ENCODE assay signal across 7 cellular contexts in genomic region chr18:26468931-26469340, GRCh38.
A peak's percentile ranks its signal among the peaks of the same experiment; 100 is the strongest.
DNase-seq lines count a peak whose midpoint lies in the region; ATAC-seq and TF ChIP-seq lines count a peak whose summit lies in the region.

No MANE protein-coding gene starts in this region.

- H2BK20ac ChIP-seq in H9 (ENCODE audit: low read depth, low read length, poor library complexity, severe bottlenecking), result no peak overlapping the region

- CTCF ChIA-PET in WTC11 (lab: Charles Lee), result interaction anchor here (0.6 to 2.5 kb wide), 34 partner anchors 10 to 1584 kb away, joined by 3 to 28 read pairs (median 3); partner anchors contain the start of gene KCTD1

- WGBS in H9 (ENCODE audit: extremely low coverage, insufficient read length, low lambda C conversion rate), result no CpG with 5 or more reads among the region's 4 CpGs

- no peak overlapping the region for H4K91ac ChIP-seq in H9 (ENCODE audit: insufficient read length, low read depth, low read length)

- H2BK15ac ChIP-seq in H9 (ENCODE audit: low read depth, low read length), result no peak overlapping the region

- no peak overlapping the region for H2AK5ac ChIP-seq in H9 (ENCODE audit: insufficient read length, low read length)

- H3K79me2 ChIP-seq in H9 (ENCODE audit: insufficient read depth, low read length), result no peaks in the 10 kb centered on the region

- POLR2A ChIA-PET in WTC11 (lab: Charles Lee), result interaction anchor here (0.6 to 1.3 kb wide), 3 partner anchors 79 to 602 kb away, joined by 3 to 4 read pairs (median 4); no protein-coding TSS in a partner anchor

- H3K18ac ChIP-seq in H9 (ENCODE audit: insufficient read length, low read depth, low read length), result no peak overlapping the region

- H3K27me3 ChIP-seq in H9 (ENCODE audit: insufficient read depth, low read length), result no peaks in the 10 kb centered on the region

- H3K27me3 Mint-ChIP-seq in H9 (ENCODE audit: low read depth) (no peaks in the 10 kb centered on the region), WTC11 (ENCODE audit: low read depth) (no peaks in the 10 kb centered on the region), memory B cell (peaks cover 2% of the 10 kb centered on the region)

- ATAC-seq in GM18498 (IDR thresholded peaks at IDR 0.05; ENCODE audit: unreplicated experiment) (peak; percentile 55), WTC11 (peak; percentile 97), memory B cell (ENCODE audit: low read depth) (peak; percentile 51), sciatic nerve (no peak)

- no peaks in the 10 kb centered on the region for H3K9me3 Mint-ChIP-seq in H9
- H3K9me3 Mint-ChIP-seq in WTC11, result no peaks in the 10 kb centered on the region
- H3K9me3 Mint-ChIP-seq in memory B cell, result no peaks in the 10 kb centered on the region

- H2BK12ac ChIP-seq in H9 (ENCODE audit: insufficient read length, low read depth, low read length), result no peak overlapping the region

- H3K23ac ChIP-seq in H9 (ENCODE audit: insufficient read length, low read depth, low read length), result no peak overlapping the region

- peak; percentile 76 for DNase-seq in H9
- DNase-seq in NCI-H1092 treated with DMSO at 0.1 percent for 48 hours (lab: John Stamatoyannopoulos, UW), result peak; percentile 65
- peak; percentile 77 for DNase-seq in WTC11 (ENCODE audit: low spot score)
- no peak for DNase-seq in memory B cell (ENCODE audit: low spot score in 2 of 2)
- DNase-seq in inferior parietal cortex (ENCODE audit: extremely low spot score), result no peak
- no peak for DNase-seq in sciatic nerve (ENCODE audit: low spot score)

- H3T11ph ChIP-seq in H9 (ENCODE audit: low read length), result no peak overlapping the region

- no peaks in the 10 kb centered on the region for H3K79me1 ChIP-seq in H9 (ENCODE audit: insufficient read depth, low read depth, low read length, poor library complexity, severe bottlenecking)

- no peak overlapping the region for H3K56ac ChIP-seq in H9 (ENCODE audit: insufficient read length, low read depth, low read length)

- H3K9me3 ChIP-seq in H9 (ENCODE audit: control insufficient read depth, low read depth, low read length), result no peaks in the 10 kb centered on the region

- H3K4me1 ChIP-seq in H9 (ENCODE audit: insufficient read depth, low read length), result no peaks in the 10 kb centered on the region; the same call in 1 of the 2 replicates

- intact Hi-C loops in sciatic nerve (cut with DNase I), result no loop called here

- H3K4ac ChIP-seq in H9 (ENCODE audit: low read depth, low read length), result no peak overlapping the region

- peaks cover 3 to 8% (median 5%) of the 10 kb centered on the region in 3 experiments; a peak in 6 of 7 replicates for H3K36me3 Mint-ChIP-seq in H9 (ENCODE audit: insufficient read depth in 1 of 3, low read depth in 3 of 3)
- peaks cover 6% of the 10 kb centered on the region; the same call in 1 of the 2 replicates for H3K36me3 Mint-ChIP-seq in WTC11
- peaks cover 8% of the 10 kb centered on the region for H3K36me3 Mint-ChIP-seq in memory B cell

- no peak overlapping the region for H3K9ac ChIP-seq in H9 (ENCODE audit: extremely low read depth, insufficient read length, low read length)

- no peaks in the 10 kb centered on the region for H4K20me1 ChIP-seq in H9 (ENCODE audit: control insufficient read depth, insufficient read depth, insufficient read length)

- no peak overlapping the region for H2BK120ac ChIP-seq in H9 (ENCODE audit: low read depth, low read length, poor library complexity, severe bottlenecking)

- H3K23me2 ChIP-seq in H9 (ENCODE audit: insufficient read length, low read depth, low read length, poor library complexity, severe bottlenecking), result no peaks in the 10 kb centered on the region

- H3K27ac Mint-ChIP-seq in H9 (no peak overlapping the region), WTC11 (no peak overlapping the region), memory B cell (no peak overlapping the region)

- no peak overlapping the region for H3K4me3 Mint-ChIP-seq in H9
- H3K4me3 Mint-ChIP-seq in WTC11, result no peak overlapping the region
- no peak overlapping the region for H3K4me3 Mint-ChIP-seq in memory B cell

- H4K8ac ChIP-seq in H9 (replicated peaks; ENCODE audit: insufficient read length, low read depth, low read length), result no peak overlapping the region

- H4K5ac ChIP-seq in H9 (ENCODE audit: insufficient read length, low read depth, low read length), result no peak overlapping the region

- H3K4me1 Mint-ChIP-seq in H9, result peaks cover 26 to 28% of the 10 kb centered on the region in 2 experiments
- peaks cover 20% of the 10 kb centered on the region for H3K4me1 Mint-ChIP-seq in WTC11
- peaks cover 4% of the 10 kb centered on the region for H3K4me1 Mint-ChIP-seq in memory B cell

- no peak overlapping the region for H3K27ac ChIP-seq in H9 (ENCODE audit: insufficient read length, low read depth, low read length)

- H2BK5ac ChIP-seq in H9 (ENCODE audit: insufficient read length, low read length), result no peak overlapping the region

- peak; percentile 79 for TF ChIP-seq CTCF in H9 (conservative IDR thresholded peaks at IDR 0.05)
- TF ChIP-seq CTCF in WTC11 (IDR thresholded peaks at IDR 0.05), result peak; percentile 81

- H2AFZ ChIP-seq in H9 (ENCODE audit: low read length), result no peak overlapping the region

- H3K4me2 ChIP-seq in H9 (ENCODE audit: insufficient read depth, insufficient read length, low read length), result no peak overlapping the region

- H3K14ac ChIP-seq in H9 (ENCODE audit: insufficient read depth, low read length), result no peak overlapping the region

TF ChIP-seq in WTC11, 78 proteins besides CTCF, POLR2A, EP300 and RAD21:
- TF ChIP-seq SMAD4 (CRISPR knock-in tag; IDR thresholded peaks at IDR 0.05) (no peak), ZNF121 (CRISPR knock-in tag; IDR thresholded peaks at IDR 0.05) (no peak), ZMAT4 (CRISPR knock-in tag; IDR thresholded peaks at IDR 0.05) (no peak), ZBTB43 (CRISPR knock-in tag; IDR thresholded peaks at IDR 0.05) (no peak), GTF2I (CRISPR knock-in tag; conservative IDR thresholded peaks at IDR 0.05) (no peak), GABPB1 (CRISPR knock-in tag; IDR thresholded peaks at IDR 0.05) (0 out of 2 replicates have a peak, but pooled peaks have one; percentile 41), ESRRA (CRISPR knock-in tag; IDR thresholded peaks at IDR 0.05; ENCODE audit: borderline replicate concordance) (no peak), ZNF219 (CRISPR knock-in tag; IDR thresholded peaks at IDR 0.05; ENCODE audit: borderline replicate concordance) (no peak)
- TF ChIP-seq, protein P1, sequence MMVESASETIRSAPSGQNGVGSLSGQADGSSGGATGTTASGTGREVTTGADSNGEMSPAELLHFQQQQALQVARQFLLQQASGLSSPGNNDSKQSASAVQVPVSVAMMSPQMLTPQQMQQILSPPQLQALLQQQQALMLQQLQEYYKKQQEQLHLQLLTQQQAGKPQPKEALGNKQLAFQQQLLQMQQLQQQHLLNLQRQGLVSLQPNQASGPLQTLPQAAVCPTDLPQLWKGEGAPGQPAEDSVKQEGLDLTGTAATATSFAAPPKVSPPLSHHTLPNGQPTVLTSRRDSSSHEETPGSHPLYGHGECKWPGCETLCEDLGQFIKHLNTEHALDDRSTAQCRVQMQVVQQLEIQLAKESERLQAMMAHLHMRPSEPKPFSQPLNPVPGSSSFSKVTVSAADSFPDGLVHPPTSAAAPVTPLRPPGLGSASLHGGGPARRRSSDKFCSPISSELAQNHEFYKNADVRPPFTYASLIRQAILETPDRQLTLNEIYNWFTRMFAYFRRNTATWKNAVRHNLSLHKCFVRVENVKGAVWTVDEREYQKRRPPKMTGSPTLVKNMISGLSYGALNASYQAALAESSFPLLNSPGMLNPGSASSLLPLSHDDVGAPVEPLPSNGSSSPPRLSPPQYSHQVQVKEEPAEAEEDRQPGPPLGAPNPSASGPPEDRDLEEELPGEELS (CRISPR knock-in tag; IDR thresholded peaks at IDR 0.05), result no peak

Comparison
In these comparisons a context has a peak if more than half of its experiments do, and no peak if none do; other contexts are left out.
1. DNase-seq: peak in H9 (single experiment), NCI-H1092 treated with DMSO at 0.1 percent for 48 hours (single experiment) and WTC11 (single experiment); none in memory B cell (0 of 2), inferior parietal cortex (single experiment) and sciatic nerve (single experiment).